ENCODE assay signal across 11 cellular contexts in the genomic region with DNA sequence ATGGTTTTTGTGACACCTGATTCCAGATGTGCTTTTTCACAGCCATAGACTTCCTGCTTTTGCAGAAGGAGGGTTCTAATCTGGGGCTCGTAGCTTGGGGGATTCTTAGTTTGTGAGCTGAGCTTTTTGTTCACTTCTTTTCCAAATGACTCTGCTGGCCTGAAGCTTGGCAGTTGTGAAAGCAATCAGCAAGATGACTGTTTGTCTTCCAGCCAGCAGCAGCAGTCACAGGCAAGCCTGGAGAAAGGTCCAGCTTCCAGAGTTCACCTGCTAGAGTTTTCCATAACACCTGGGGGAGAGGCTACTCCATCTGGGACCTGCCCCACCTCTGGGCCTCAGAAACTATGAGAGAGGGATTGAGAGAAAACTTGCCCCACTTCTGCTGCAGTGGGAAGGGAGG. TPM values are rescaled to one million over a fixed set of nuclear protein-coding genes. Genes with fewer than 3 reads are reported as not detected.
DNase-seq lines count a peak whose midpoint lies in the region; ATAC-seq and TF ChIP-seq lines count a peak whose summit lies in the region.
"Had no signal": no experiment of that assay in that cellular context is flagged by ENCODE, and none has a peak within 500 bp of the region (broad histone marks: within the 10 kb centered on the region; RNA-seq: fewer than 3 reads in every experiment).

No MANE protein-coding gene starts in this region.

- H3K36me3 ChIP-seq in Panc1 (ENCODE audit: control insufficient read depth, insufficient read depth, low read length) (no peaks in the 10 kb centered on the region), esophagus muscularis mucosa (peaks cover 0 to 19% (median 8%) of the 10 kb centered on the region in 4 donors), parathyroid adenoma (ENCODE audit: control insufficient read depth, insufficient read depth, low read length) (no peaks in the 10 kb centered on the region), SK-N-SH (replicated peaks in 1 of 2; ENCODE audit: control insufficient read depth in 1 of 2, insufficient read depth in 2 of 2, low read length in 1 of 2) (peaks cover 12 to 16% of the 10 kb centered on the region in 2 experiments)

- TF ChIP-seq CTCF in CD4-positive, alpha-beta T cell (IDR thresholded peaks at IDR 0.05) = no peak
- TF ChIP-seq CTCF in Panc1 (IDR thresholded peaks at IDR 0.05) = no peak
- TF ChIP-seq CTCF in esophagus muscularis mucosa (IDR thresholded peaks at IDR 0.05) = no peak
- no peak for TF ChIP-seq CTCF in parathyroid adenoma (IDR thresholded peaks at IDR 0.05)
- no peak for TF ChIP-seq CTCF in SK-N-SH (IDR thresholded peaks at IDR 0.05)

- no peak for TF ChIP-seq POLR2A in esophagus muscularis mucosa (IDR thresholded peaks at IDR 0.05; ENCODE audit: low read depth)

- H3K4me3 ChIP-seq in Panc1 (ENCODE audit: low read depth in 2 of 2, low read length in 2 of 2) (no peak overlapping the region), esophagus muscularis mucosa (no peak overlapping the region), parathyroid adenoma (ENCODE audit: low read depth, low read length) (no peak overlapping the region), SK-N-SH (ENCODE audit: low read depth in 2 of 2, low read length in 1 of 2) (no peak overlapping the region)

- H3F3A ChIP-seq in SK-N-SH (replicated peaks; ENCODE audit: insufficient read depth) = peaks cover 22% of the 10 kb centered on the region

- no peak for TF ChIP-seq EP300 in esophagus muscularis mucosa (IDR thresholded peaks at IDR 0.05)
- no peak for TF ChIP-seq EP300 in SK-N-SH (IDR thresholded peaks at IDR 0.05; ENCODE audit: borderline replicate concordance in 1 of 2, low read depth in 1 of 2, low read length in 1 of 2)

- peak overlapping the region; percentile 59 for H3K4me3 Mint-ChIP-seq in CD4-positive, alpha-beta T cell

- TF ChIP-seq RAD21 in SK-N-SH (IDR thresholded peaks at IDR 0.05; ENCODE audit: low read length) = no peak

- POLR2A ChIA-PET in CD4-positive, alpha-beta T cell (lab: Charles Lee) = interaction anchor here (0.6 kb wide), 1 partner anchor 114 kb away, joined by 4 read pairs; no protein-coding TSS in a partner anchor
- POLR2A ChIA-PET in Panc1 (lab: Charles Lee) (no interaction called here), SK-N-SH (lab: Yijun Ruan, JAX) (interaction anchor here (0.6 kb wide), 1 partner anchor 1015 kb away, joined by 3 read pairs; no protein-coding TSS in a partner anchor)

- CTCF ChIA-PET in CD4-positive, alpha-beta T cell (lab: Charles Lee) = interaction anchor here (2.2 kb wide), 1 partner anchor 103 kb away, joined by 8 read pairs; no protein-coding TSS in a partner anchor
- CTCF ChIA-PET in Panc1 (lab: Charles Lee) = no interaction called here
- CTCF ChIA-PET in SK-N-SH (lab: Yijun Ruan, JAX) = interaction anchor here (1.8 kb wide), 1 partner anchor 103 kb away, joined by 10 read pairs; no protein-coding TSS in a partner anchor

- no peaks in the 10 kb centered on the region for H3K9me3 ChIP-seq in CD4-positive, alpha-beta T cell (ENCODE audit: control insufficient read depth, low read length)
- H3K9me3 ChIP-seq in Panc1 (ENCODE audit: control insufficient read depth, insufficient read depth, low read depth, low read length) = no peaks in the 10 kb centered on the region
- no peaks in the 10 kb centered on the region for H3K9me3 ChIP-seq in esophagus muscularis mucosa
- no peaks in the 10 kb centered on the region for H3K9me3 ChIP-seq in parathyroid adenoma (ENCODE audit: control insufficient read depth, low read length)
- H3K9me3 ChIP-seq in SK-N-SH = no peaks in the 10 kb centered on the region

- peak overlapping the region; percentile 47 for H3K4me2 ChIP-seq in parathyroid adenoma (ENCODE audit: low read length)
- no peak overlapping the region for H3K4me2 ChIP-seq in SK-N-SH

- H3K9ac ChIP-seq in parathyroid adenoma (no peak overlapping the region), SK-N-SH (no peak overlapping the region)

- WGBS in esophagus muscularis mucosa = 25% methylated on average over 1 of the region's 1 CpG
- 92% methylated on average over 1 of the region's 1 CpG for WGBS in SK-N-SH (ENCODE audit: low lambda C conversion rate)

- in situ Hi-C loops in Panc1 (cut with HindIII; ENCODE audit: low pct_unique_long_range_greater_than_20kb, low sequenced_read_pairs) = no loop called here

- DNase-seq in CD4-positive, alpha-beta T cell = no peak
- DNase-seq in Panc1 (ENCODE audit: low read depth, low spot score) (no peak), esophagus muscularis mucosa (ENCODE audit: extremely low spot score) (no peak), SK-N-SH (no peak), NCI-H2227 treated with DMSO at 0.1 percent for 48 hours (lab: John Stamatoyannopoulos, UW) (no peak), COLO829 (ENCODE audit: low spot score) (no peak)
- DNase-seq: activated naive CD4-positive, alpha-beta T cell treated with anti-CD3 and anti-CD28 coated beads, Interleukin-2, amount 10 ng/mL, durations not matched to agents 7 days and 5 days; T-helper 9 cell had no signal

- H4K20me1 ChIP-seq in SK-N-SH (ENCODE audit: insufficient read depth) = peaks cover 81% of the 10 kb centered on the region

- H3K27me3 ChIP-seq in CD4-positive, alpha-beta T cell (ENCODE audit: control insufficient read depth, insufficient read depth, low read length) = no peaks in the 10 kb centered on the region
- H3K27me3 ChIP-seq in Panc1 (ENCODE audit: control insufficient read depth, insufficient read depth, low read length) (no peaks in the 10 kb centered on the region), esophagus muscularis mucosa (no peaks in the 10 kb centered on the region), parathyroid adenoma (ENCODE audit: control insufficient read depth, insufficient read depth, low read length) (no peaks in the 10 kb centered on the region), SK-N-SH (ENCODE audit: insufficient read depth) (no peaks in the 10 kb centered on the region)

- H3K27ac Mint-ChIP-seq in CD4-positive, alpha-beta T cell = peak overlapping the region; percentile 62
- H3K27ac Mint-ChIP-seq: activated naive CD4-positive, alpha-beta T cell treated with anti-CD3 and anti-CD28 coated beads, Interleukin-2, amount 10 ng/mL, durations not matched to agents 7 days and 5 days had no signal

- H3K27me3 Mint-ChIP-seq in CD4-positive, alpha-beta T cell = no peaks in the 10 kb centered on the region
- H3K27me3 Mint-ChIP-seq: activated naive CD4-positive, alpha-beta T cell treated with anti-CD3 and anti-CD28 coated beads, Interleukin-2, amount 10 ng/mL, durations not matched to agents 7 days and 5 days; IgD-negative memory B cell had no signal

- H3K79me2 ChIP-seq in parathyroid adenoma = peaks cover 12% of the 10 kb centered on the region
- peaks cover 89% of the 10 kb centered on the region for H3K79me2 ChIP-seq in SK-N-SH (ENCODE audit: insufficient read depth)

- no peaks in the 10 kb centered on the region for H3K9me3 Mint-ChIP-seq in CD4-positive, alpha-beta T cell
- H3K9me3 Mint-ChIP-seq: activated naive CD4-positive, alpha-beta T cell treated with anti-CD3 and anti-CD28 coated beads, Interleukin-2, amount 10 ng/mL, durations not matched to agents 7 days and 5 days; IgD-negative memory B cell had no signal

- ATAC-seq in CD4-positive, alpha-beta T cell (ENCODE audit: poor library complexity) = no peak
- ATAC-seq in Panc1 (no peak), GM18861 (IDR thresholded peaks at IDR 0.05; ENCODE audit: unreplicated experiment) (no peak)

- TSS peak; percentile 34 for BruUV-seq in Panc1 (replicated peaks; lab: Mats Ljungman, UMichigan)

- H3K4me1 ChIP-seq in Panc1 (ENCODE audit: control insufficient read depth, insufficient read depth, low read length) (peaks cover 13% of the 10 kb centered on the region), esophagus muscularis mucosa (peaks cover 69 to 85% (median 84%) of the 10 kb centered on the region in 4 donors), parathyroid adenoma (peaks cover 14% of the 10 kb centered on the region), SK-N-SH (ENCODE audit: control insufficient read depth in 1 of 2, insufficient read depth in 2 of 2, low read depth in 1 of 2, low read length in 1 of 2) (peaks cover 20 to 25% of the 10 kb centered on the region in 2 experiments; a peak in 3 of 4 replicates)

- no peaks in the 10 kb centered on the region for H3K9me2 ChIP-seq in SK-N-SH

- H2AFZ ChIP-seq in parathyroid adenoma = no peak overlapping the region
- no peak overlapping the region for H2AFZ ChIP-seq in SK-N-SH (ENCODE audit: low read depth)

- intact Hi-C loops in CD4-positive, alpha-beta T cell (cut with DNase I, micrococcal nuclease) = no loop called here
- intact Hi-C loops in Panc1 (cut with micrococcal nuclease; ENCODE audit: unreplicated experiment) = no loop called here
- intact Hi-C loops in esophagus muscularis mucosa (cut with DNase I) = no loop called here

- no peak overlapping the region for H3K27ac ChIP-seq in CD4-positive, alpha-beta T cell (ENCODE audit: low read depth, low read length)
- H3K27ac ChIP-seq in Panc1 (ENCODE audit: low read length) = no peak overlapping the region
- H3K27ac ChIP-seq in esophagus muscularis mucosa (replicated peaks in 1 of 4) = peak overlapping the region; percentile 28 to 90 (median 89)
- peak overlapping the region; percentile 56 for H3K27ac ChIP-seq in parathyroid adenoma
- H3K27ac ChIP-seq in SK-N-SH (ENCODE audit: low read depth in 2 of 2, low read length in 1 of 2) = no peak overlapping the region

- H3K4me1 Mint-ChIP-seq in CD4-positive, alpha-beta T cell (ENCODE audit: low read depth) = peaks cover 78% of the 10 kb centered on the region

- peaks cover 73% of the 10 kb centered on the region for H3K36me3 Mint-ChIP-seq in CD4-positive, alpha-beta T cell (ENCODE audit: low read depth)
- H3K36me3 Mint-ChIP-seq: IgD-negative memory B cell had no signal

TF ChIP-seq in SK-N-SH, 30 proteins besides CTCF, POLR2A, EP300 and RAD21:
- TF ChIP-seq MEF2A (IDR thresholded peaks at IDR 0.05; ENCODE audit: borderline replicate concordance, low read depth) (no peak), CHD2 (IDR thresholded peaks at IDR 0.05; ENCODE audit: low read length, partially characterized antibody) (no peak), GABPA (IDR thresholded peaks at IDR 0.05; ENCODE audit: low read depth) (no peak)

RNA-seq across cellular contexts. Expression of a gene that starts 4.1 kb away (rescaled TPM):
- total RNA-seq in CD4-positive, alpha-beta T cell = 10 to 100 TPM; 18.4 to 21.0 TPM
- 41.1 TPM for total RNA-seq in Panc1 (2021; ENCODE audit: unreplicated experiment)
- polyA plus RNA-seq in Panc1 (2012; ENCODE audit: insufficient read length) = 28.8 TPM
- 10 to 100 TPM; 21.5 to 38.1 (median 30.6) TPM for total RNA-seq in esophagus muscularis mucosa
- polyA plus RNA-seq in SK-N-SH (2012; rRNA removed) = 14.6 and 18.8 TPM in 2 replicates
- polyA plus RNA-seq in SK-N-SH (2012; cell fraction: cytosol; rRNA removed) = 9.6 and 13.4 TPM in 2 replicates
- 17.2 and 19.6 TPM in 2 replicates for polyA plus RNA-seq in SK-N-SH (2012; cell fraction: nucleus; rRNA removed)

RNA-seq across cellular contexts. Expression of a gene that starts 29.8 kb away (rescaled TPM):
- 1 to 10 TPM; 4.0 to 4.8 TPM for total RNA-seq in CD4-positive, alpha-beta T cell
- total RNA-seq in Panc1 (2021; ENCODE audit: unreplicated experiment) (59.1 TPM), esophagus muscularis mucosa (10 to 100 TPM; 12.0 to 25.8 (median 18.6) TPM)
- 69.5 TPM for polyA plus RNA-seq in Panc1 (2012; ENCODE audit: insufficient read length)
- 39.2 and 45.0 TPM in 2 replicates for polyA plus RNA-seq in SK-N-SH (2012; rRNA removed)
- 23.7 and 31.3 TPM in 2 replicates for polyA plus RNA-seq in SK-N-SH (2012; cell fraction: cytosol; rRNA removed)
- 39.0 and 49.5 TPM in 2 replicates for polyA plus RNA-seq in SK-N-SH (2012; cell fraction: nucleus; rRNA removed)

Comparison
In these comparisons a context has a peak if more than half of its experiments do, and no peak if none do; other contexts are left out.
1. H3K27ac ChIP-seq: peak in esophagus muscularis mucosa (4 of 4) and parathyroid adenoma (single experiment); none in CD4-positive, alpha-beta T cell (single experiment), Panc1 (single experiment) and SK-N-SH (0 of 2).